ENCODE assay signal across 16 cellular contexts in the genomic region with DNA sequence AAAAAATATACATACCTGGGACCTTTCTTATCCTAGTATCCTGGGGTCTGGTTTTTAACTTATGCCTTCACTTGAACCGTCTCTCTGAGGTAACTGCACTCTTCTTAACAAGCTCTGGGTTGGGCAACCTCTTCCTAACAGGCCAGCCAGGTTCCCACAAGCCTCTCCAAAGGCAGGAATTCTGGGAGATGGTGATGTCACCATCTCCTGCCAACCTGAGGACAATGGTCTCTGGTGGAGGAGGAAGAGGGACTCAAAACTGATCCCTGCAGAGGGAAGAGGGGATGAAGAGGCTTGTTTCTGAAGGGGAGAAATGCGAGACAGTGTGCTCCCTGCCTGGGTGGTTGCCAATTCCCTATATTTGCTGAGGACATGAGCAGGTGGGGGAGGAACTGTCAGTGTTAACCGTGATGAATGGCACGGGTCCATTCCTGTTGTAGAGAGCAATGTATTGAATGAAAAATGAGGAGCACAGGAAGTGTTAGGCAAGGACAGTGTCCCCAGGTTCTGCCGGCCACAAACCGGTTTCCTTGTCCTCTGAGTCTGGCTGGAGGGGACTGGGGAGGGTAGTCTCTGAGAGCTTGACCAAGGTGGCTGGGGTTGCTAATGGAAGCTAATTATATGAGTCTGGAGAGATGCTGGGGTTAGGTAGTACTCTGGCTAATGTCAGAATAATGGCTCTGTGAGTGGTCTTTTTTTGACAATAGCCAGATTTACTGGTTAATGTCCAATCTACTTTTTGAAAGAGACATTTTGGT.
DNase-seq lines count a peak whose midpoint lies in the region; ATAC-seq and TF ChIP-seq lines count a peak whose summit lies in the region.
"Had no signal": no experiment of that assay in that cellular context is flagged by ENCODE, and none has a peak within 500 bp of the region (broad histone marks: within the 10 kb centered on the region; RNA-seq: fewer than 3 reads in every experiment).

No MANE protein-coding gene starts in this region.

- H3K27ac ChIP-seq in right lobe of liver (no peak overlapping the region), left lung (no peak overlapping the region)
- H3K27ac ChIP-seq: neutrophil, upper lobe of left lung had no signal

- ATAC-seq in right lobe of liver (peak; percentile 30 to 75 (median 48)), sciatic nerve (no peak), HG03571 (IDR thresholded peaks at IDR 0.05; ENCODE audit: unreplicated experiment) (no peak), left lung (no peak)
- ATAC-seq: activated CD4-positive, CD25-positive, alpha-beta regulatory T cell treated with anti-CD3 and anti-CD28 coated beads, Interleukin-2, amount 50 U/mL, for 24 hours; heart left ventricle had no signal

- DNase-seq in COR-L47 (lab: John Stamatoyannopoulos, UW): peak; percentile 84
- DNase-seq in NCI-H187 (lab: John Stamatoyannopoulos, UW): peak; percentile 15 to 24
- peak; percentile 53 for DNase-seq in NCI-H774 (lab: John Stamatoyannopoulos, UW)
- peak in 1 of 3 donors; percentile 52 for DNase-seq in right lobe of liver
- no peak for DNase-seq in sciatic nerve (ENCODE audit: low spot score)
- no peak for DNase-seq in HUDEP-2 (lab: John Stamatoyannopoulos, UW; ENCODE audit: unreplicated experiment in 76 of 76)
- DNase-seq in left lung: no peak
- DNase-seq: ACHN, Caco-2, caudate nucleus, heart left ventricle, SW 1271 had no signal

- H3K9me3 ChIP-seq in right lobe of liver (no peaks in the 10 kb centered on the region), left lung (no peaks in the 10 kb centered on the region)
- H3K9me3 ChIP-seq: Caco-2, heart left ventricle, neutrophil, upper lobe of left lung had no signal

- WGBS in right lobe of liver (ENCODE audit: insufficient coverage, low coverage, low lambda C conversion rate, missing lambda C conversion rate): 30% methylated on average over 5 of the region's 6 CpGs

- H3K36me3 ChIP-seq in right lobe of liver: no peaks in the 10 kb centered on the region
- H3K36me3 ChIP-seq in left lung: no peaks in the 10 kb centered on the region
- H3K36me3 ChIP-seq: heart left ventricle, neutrophil, upper lobe of left lung had no signal

- no peak for TF ChIP-seq CTCF in right lobe of liver (IDR thresholded peaks at IDR 0.05)
- TF ChIP-seq CTCF in left lung (IDR thresholded peaks at IDR 0.05): no peak

- H3K4me3 ChIP-seq in right lobe of liver (no peak overlapping the region), left lung (no peak overlapping the region)
- H3K4me3 ChIP-seq: heart left ventricle, upper lobe of left lung had no signal

- H3K27me3 ChIP-seq in right lobe of liver (no peaks in the 10 kb centered on the region), left lung (peaks cover 0 to 8% of the 10 kb centered on the region in 2 donors)
- H3K27me3 ChIP-seq: heart left ventricle, upper lobe of left lung had no signal

- TF ChIP-seq POLR2A in right lobe of liver (IDR thresholded peaks at IDR 0.05): no peak

- H3K4me1 ChIP-seq in right lobe of liver (peaks cover 0 to 9% (median 0%) of the 10 kb centered on the region in 4 donors), left lung (no peaks in the 10 kb centered on the region)
- H3K4me1 ChIP-seq: Caco-2, upper lobe of left lung had no signal

- intact Hi-C loops in right lobe of liver (cut with DNase I) (no loop called here), sciatic nerve (cut with DNase I) (no loop called here), left lung (cut with DNase I) (no loop called here)

Comparison
In these comparisons a context has a peak if more than half of its experiments do, and no peak if none do; other contexts are left out.
1. DNase-seq: peak in COR-L47 (single experiment), NCI-H187 (2 of 2) and NCI-H774 (single experiment); none in sciatic nerve (single experiment), HUDEP-2 (0 of 76) and left lung (0 of 2).
2. ATAC-seq: peak in right lobe of liver (4 of 4); none in sciatic nerve (single experiment), HG03571 (single experiment) and left lung (single experiment).